1 cellular context compared by ENCODE assay signal in the genomic region with DNA sequence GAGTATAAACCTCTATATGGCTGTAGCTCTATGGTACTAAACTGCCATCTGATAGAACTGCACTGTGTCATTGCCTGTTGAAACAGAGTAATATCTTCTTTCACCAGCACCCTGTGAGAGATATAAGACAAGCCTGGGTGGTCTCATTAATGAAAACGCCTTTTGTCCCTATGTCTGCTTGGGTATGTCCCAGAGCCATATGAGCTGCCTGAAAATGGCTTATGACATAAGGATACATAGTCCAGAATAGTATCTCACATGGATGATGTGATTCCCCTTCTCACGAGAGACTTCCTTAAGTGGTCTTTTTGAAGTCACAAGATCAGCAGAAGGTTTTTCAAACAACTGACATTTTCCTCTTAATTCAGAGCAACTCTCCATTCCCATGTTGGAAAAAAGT.
TF ChIP-seq lines count a peak whose summit lies in the region.

No MANE protein-coding gene starts in this region.

TF ChIP-seq in K562, 482 proteins besides CTCF, POLR2A, EP300 and RAD21 (continued from another document):
- no peak for TF ChIP-seq E2F1 (CRISPR knock-in tag; IDR thresholded peaks at IDR 0.05)
- TF ChIP-seq ZFX (CRISPR knock-in tag; IDR thresholded peaks at IDR 0.05) = no peak
